ENCODE assay signal across 9 cellular contexts in genomic region chr6:148367418-148368024, GRCh38. TPM values are rescaled to one million over a fixed set of nuclear protein-coding genes. Genes with fewer than 3 reads are reported as not detected.
DNase-seq lines count a peak whose midpoint lies in the region; ATAC-seq, FAIRE-seq and TF ChIP-seq lines count a peak whose summit lies in the region.
"Had no signal": no experiment of that assay in that cellular context is flagged by ENCODE, and none has a peak within 500 bp of the region (broad histone marks: within the 10 kb centered on the region; RNA-seq: fewer than 3 reads in every experiment).

No MANE protein-coding gene starts in this region.

- peaks cover 43% of the 10 kb centered on the region for H3K27me3 Mint-ChIP-seq in activated T-cell treated with anti-CD3 and anti-CD28 coated beads, Interleukin-2, amount 50 U/mL, for 24 hours

- intact Hi-C loops in pancreas (cut with DNase I) = no loop called here

- peaks cover 6% of the 10 kb centered on the region for H3K4me1 Mint-ChIP-seq in activated T-cell treated with anti-CD3 and anti-CD28 coated beads, Interleukin-2, amount 50 U/mL, for 24 hours (ENCODE audit: low read depth)

- H3K4me1 ChIP-seq in pancreas = no peaks in the 10 kb centered on the region

- DNase-seq in NCI-H226 = peak; percentile 70
- DNase-seq in pancreas = peak in 1 of 6 donors; percentile 8
- no peak for DNase-seq in OCI-M2 (lab: John Stamatoyannopoulos, UW; ENCODE audit: unreplicated experiment)
- no peak for DNase-seq in HTR-8/SVneo (ENCODE audit: insufficient read length, low spot score)
- DNase-seq in activated T-cell treated with anti-CD3 and anti-CD28 coated beads, Interleukin-2, amount 50 U/mL, for 24 hours = no peak
- DNase-seq: T-helper 9 cell had no signal

- no peaks in the 10 kb centered on the region for H3K27me3 ChIP-seq in pancreas

- TF ChIP-seq CTCF in pancreas (IDR thresholded peaks at IDR 0.05) = no peak

- H3K9me3 ChIP-seq in pancreas = no peaks in the 10 kb centered on the region

- FAIRE-seq in pancreas (lab: Jason Lieb, UNC) (no peak), HTR-8/SVneo (lab: Jason Lieb, UNC) (no peak)

- 83 to 85% methylated on average over 11 of the region's 11 CpGs for WGBS in pancreas, 2 donors

- H3K4me3 ChIP-seq in pancreas = no peak overlapping the region

- H3K27ac ChIP-seq in pancreas = peak overlapping the region in 1 of 4 donors; percentile 10

- no peaks in the 10 kb centered on the region for H3K36me3 ChIP-seq in pancreas

- H3K36me3 Mint-ChIP-seq in activated T-cell treated with anti-CD3 and anti-CD28 coated beads, Interleukin-2, amount 50 U/mL, for 24 hours (ENCODE audit: low read depth) = no peaks in the 10 kb centered on the region

- H3K4me3 Mint-ChIP-seq in activated T-cell treated with anti-CD3 and anti-CD28 coated beads, Interleukin-2, amount 50 U/mL, for 24 hours = no peak overlapping the region

- ATAC-seq in GM18508 (IDR thresholded peaks at IDR 0.05; ENCODE audit: insufficient read depth, unreplicated experiment) = peak; percentile 51
- ATAC-seq in esophagus mucosa = peak; percentile 64
- ATAC-seq in pancreas = peak in 3 of 4 donors; percentile 26 to 53 (median 28)
- ATAC-seq in HG02798 (IDR thresholded peaks at IDR 0.05; ENCODE audit: poor library complexity, unreplicated experiment) = no peak

- no peaks in the 10 kb centered on the region for H3K9me3 Mint-ChIP-seq in activated T-cell treated with anti-CD3 and anti-CD28 coated beads, Interleukin-2, amount 50 U/mL, for 24 hours

- no peak overlapping the region for H3K27ac Mint-ChIP-seq in activated T-cell treated with anti-CD3 and anti-CD28 coated beads, Interleukin-2, amount 50 U/mL, for 24 hours

RNA-seq across cellular contexts. Expression of gene SASH1, which starts 24.9 kb away (rescaled TPM):
- total RNA-seq in esophagus mucosa = 65.2 TPM
- total RNA-seq in pancreas = 10 to 100 TPM in 3 of 6 donors, 1 to 10 TPM in 3; 7.6 to 15.3 (median 10.2) TPM
- polyA plus RNA-seq in pancreas = 1 to 10 TPM; 5.1 to 7.0 TPM
